Comparison of ENCODE assay signal across 8 cellular contexts in genomic region chr1:91502138-91502881, GRCh38. TPM values are rescaled to one million over a fixed set of nuclear protein-coding genes. Genes with fewer than 3 reads are reported as not detected.
DNase-seq lines count a peak whose midpoint lies in the region; ATAC-seq and TF ChIP-seq lines count a peak whose summit lies in the region.

No MANE protein-coding gene starts in this region.

- H3K79me2 ChIP-seq in ACC112 (ENCODE audit: control insufficient read depth, insufficient read depth, low read length, unreplicated experiment): peaks cover 57% of the 10 kb centered on the region

- H3K27ac Mint-ChIP-seq in glutamatergic neuron (ENCODE audit: unreplicated experiment): no peak overlapping the region

- no peak overlapping the region for H2AFZ ChIP-seq in ACC112 (ENCODE audit: low read length, unreplicated experiment)

- H3K36me3 Mint-ChIP-seq in glutamatergic neuron (ENCODE audit: unreplicated experiment): no peaks in the 10 kb centered on the region

- no peaks in the 10 kb centered on the region for H3K27me3 Mint-ChIP-seq in glutamatergic neuron (ENCODE audit: unreplicated experiment)

- H3K36me3 ChIP-seq in ACC112 (ENCODE audit: insufficient read depth, low read length) (no peaks in the 10 kb centered on the region), SJCRH30 (no peaks in the 10 kb centered on the region; the same call in 1 of the 2 replicates)

- H3K27ac ChIP-seq in ACC112 (ENCODE audit: low read depth, low read length) (peak overlapping the region; percentile 87), SJCRH30 (peak overlapping the region; percentile 96)

- TF ChIP-seq CTCF in glutamatergic neuron (IDR thresholded peaks at IDR 0.05; ENCODE audit: partially characterized antibody, unreplicated experiment): no peak

- no peak for ATAC-seq in HG02588 (IDR thresholded peaks at IDR 0.05; ENCODE audit: unreplicated experiment)
- ATAC-seq in GM19463 (IDR thresholded peaks at IDR 0.05; ENCODE audit: unreplicated experiment): no peak

- H3K4me1 Mint-ChIP-seq in glutamatergic neuron (ENCODE audit: low read depth, unreplicated experiment): peaks cover 5% of the 10 kb centered on the region

- H3K4me3 ChIP-seq in ACC112 (ENCODE audit: low read depth, low read length): peak overlapping the region; percentile 84
- H3K4me3 ChIP-seq in SJCRH30: peak overlapping the region; percentile 76

- no peaks in the 10 kb centered on the region for H3K9me3 Mint-ChIP-seq in glutamatergic neuron (ENCODE audit: unreplicated experiment)

- no peaks in the 10 kb centered on the region for H3K27me3 ChIP-seq in ACC112 (ENCODE audit: insufficient read depth, low read length)
- no peaks in the 10 kb centered on the region for H3K27me3 ChIP-seq in SJCRH30

- no peaks in the 10 kb centered on the region for H3K9me3 ChIP-seq in SJCRH30 (replicated peaks)

- H3K4me3 Mint-ChIP-seq in glutamatergic neuron (ENCODE audit: unreplicated experiment): peak overlapping the region; percentile 73

- DNase-seq in EL (peak; percentile 6), SJCRH30 (peak in 1 of 2 experiments; percentile 12), glutamatergic neuron (no peak), AG08395 (ENCODE audit: low spot score) (no peak), putamen (ENCODE audit: low spot score) (no peak)

- H3K4me1 ChIP-seq in ACC112 (ENCODE audit: control insufficient read depth, insufficient read depth, low read length, unreplicated experiment) (peaks cover 24% of the 10 kb centered on the region), SJCRH30 (peaks cover 5% of the 10 kb centered on the region; the same call in 1 of the 2 replicates)

RNA-seq across cellular contexts. Expression of gene CDC7, which starts 1.7 kb away (rescaled TPM):
- 28.0 and 29.5 TPM in 2 replicates for total RNA-seq in SJCRH30 (2014; rRNA removed; shearing (Covaris generic))
- 9.9 TPM for total RNA-seq in glutamatergic neuron (ENCODE audit: unreplicated experiment)
